ENCODE assay signal across 29 cellular contexts in genomic region chr1:171355727-171356126, GRCh38. TPM values are rescaled to one million over a fixed set of nuclear protein-coding genes. Genes with fewer than 3 reads are reported as not detected.
DNase-seq lines count a peak whose midpoint lies in the region; ATAC-seq, FAIRE-seq and TF ChIP-seq lines count a peak whose summit lies in the region.
"Had no signal": no experiment of that assay in that cellular context is flagged by ENCODE, and none has a peak within 500 bp of the region (broad histone marks: within the 10 kb centered on the region; RNA-seq: fewer than 3 reads in every experiment).

No MANE protein-coding gene starts in this region.

- no peak for FAIRE-seq in urothelium cell line (lab: Jason Lieb, UNC)
- FAIRE-seq: G401.6, islet of Langerhans had no signal

- no peak overlapping the region for H3K4me2 ChIP-seq in OCI-LY7 (ENCODE audit: low read length)

- H4K20me1 ChIP-seq in OCI-LY7 (ENCODE audit: insufficient read depth, low read length) = no peaks in the 10 kb centered on the region

- no TSS peak for BruUV-seq in OCI-LY7 (replicated peaks; lab: Mats Ljungman, UMichigan)

- H3K4me3 ChIP-seq in epithelial cell of esophagus (ENCODE audit: low read length) (no peak overlapping the region), OCI-LY7 (ENCODE audit: low read depth, low read length, poor library complexity, severe bottlenecking) (no peak overlapping the region)
- H3K4me3 ChIP-seq: adrenal gland, cardiac muscle cell, GM23248, MG63, right atrium auricular region, stomach, tibial nerve had no signal

- H3K27me3 Mint-ChIP-seq in nephron progenitor cell (ENCODE audit: low read depth, poor library complexity) = no peaks in the 10 kb centered on the region

- ATAC-seq in HG03097 (IDR thresholded peaks at IDR 0.05; ENCODE audit: low FRiP score, unreplicated experiment) = no peak
- no peak for ATAC-seq in stimulated activated naive CD8-positive, alpha-beta T cell treated with anti-CD3 and anti-CD28 coated beads, Interleukin-15, Interleukin-2, amounts not matched to agents 100 U/mL and 50 U/mL, for 24 hours
- ATAC-seq: activated CD4-positive, CD25-positive, alpha-beta regulatory T cell treated with anti-CD3 and anti-CD28 coated beads, Interleukin-2, amount 50 U/mL, for 24 hours; activated CD8-positive, alpha-beta T cell treated with anti-CD3 and anti-CD28 coated beads for 36 hours; foreskin keratinocyte had no signal

- H3K27ac ChIP-seq in OCI-LY7 (ENCODE audit: low read depth, low read length, poor library complexity, severe bottlenecking) = no peak overlapping the region
- H3K27ac ChIP-seq: adrenal gland, cardiac muscle cell, foreskin keratinocyte, GM23248, right atrium auricular region, stomach, tibial nerve had no signal

- CTCF ChIA-PET in OCI-LY7 (lab: Charles Lee; ENCODE audit: unreplicated experiment) = no interaction called here

- H3K79me2 ChIP-seq in OCI-LY7 (ENCODE audit: insufficient read depth, low read depth, low read length) = no peaks in the 10 kb centered on the region

- H3K36me3 ChIP-seq in OCI-LY7 (ENCODE audit: insufficient read depth, low read length) = no peaks in the 10 kb centered on the region
- H3K36me3 ChIP-seq: adrenal gland, cardiac muscle cell, MG63, right atrium auricular region, stomach, tibial nerve had no signal

- no peaks in the 10 kb centered on the region for H3K36me3 Mint-ChIP-seq in nephron progenitor cell (ENCODE audit: low read depth)

- no peaks in the 10 kb centered on the region for H3K9me2 ChIP-seq in OCI-LY7 (ENCODE audit: insufficient read depth, low read length)

- POLR2A ChIA-PET in OCI-LY7 (lab: Charles Lee) = no interaction called here

- H3K4me3 Mint-ChIP-seq in nephron progenitor cell = no peak overlapping the region
- H3K4me3 Mint-ChIP-seq: activated CD8-positive, alpha-beta T cell treated with anti-CD3 and anti-CD28 coated beads for 36 hours had no signal

- no peaks in the 10 kb centered on the region for H3K9me3 Mint-ChIP-seq in nephron progenitor cell
- H3K9me3 Mint-ChIP-seq: activated CD8-positive, alpha-beta T cell treated with anti-CD3 and anti-CD28 coated beads for 36 hours had no signal

- peak; percentile 79 for DNase-seq in Daoy (ENCODE audit: low read depth)
- DNase-seq in NCI-H226 = peak; percentile 95
- peak; percentile 9 for DNase-seq in epithelial cell of esophagus (ENCODE audit: low read depth)
- DNase-seq in nephron progenitor cell = no peak
- no peak for DNase-seq in OCI-LY7 (ENCODE audit: low spot score)
- no peak for DNase-seq in stimulated activated naive CD8-positive, alpha-beta T cell treated with anti-CD3 and anti-CD28 coated beads, Interleukin-15, Interleukin-2, amounts not matched to agents 100 U/mL and 50 U/mL, for 24 hours
- no peak for DNase-seq in urothelium cell line (ENCODE audit: low spot score)
- DNase-seq: activated CD8-positive, alpha-beta T cell treated with anti-CD3 and anti-CD28 coated beads for 36 hours; activated gamma-delta T cell treated with Interleukin-2 at 50 U/mL for 16 hours; adrenal gland; C1 segment of cervical spinal cord; Calu3; foreskin keratinocyte; GM23248; hippocampal formation; MG63; NCI-H146; NCI-H69; Right ventricle myocardium superior; stimulated activated CD4-positive, alpha-beta T cell treated with anti-CD3 and anti-CD28 coated beads, Interleukin-12 subunit alpha, Interleukin-12 subunit beta, amount 100 ng/mL, for 4 hours; stimulated activated CD4-positive, alpha-beta T cell treated with anti-CD3 and anti-CD28 coated beads, Interleukin-4, amount 100 ng/mL, for 4 hours; stomach had no signal

- no peaks in the 10 kb centered on the region for H3K4me1 ChIP-seq in OCI-LY7 (ENCODE audit: insufficient read depth, low read length, poor library complexity, severe bottlenecking)
- H3K4me1 ChIP-seq: adrenal gland, foreskin keratinocyte, right atrium auricular region, stomach, tibial nerve had no signal

- no peak overlapping the region for H2AFZ ChIP-seq in OCI-LY7 (ENCODE audit: low read length)
- H2AFZ ChIP-seq: GM23248 had no signal

- peaks cover 17% of the 10 kb centered on the region for H3K4me1 Mint-ChIP-seq in nephron progenitor cell

- peak overlapping the region; percentile 81 for H3K27ac Mint-ChIP-seq in nephron progenitor cell
- H3K27ac Mint-ChIP-seq: activated CD8-positive, alpha-beta T cell treated with anti-CD3 and anti-CD28 coated beads for 36 hours had no signal

- intact Hi-C loops in OCI-LY7 (cut with micrococcal nuclease; ENCODE audit: unreplicated experiment) = no loop called here

- H3K9me3 ChIP-seq in OCI-LY7 (ENCODE audit: low read length) = no peaks in the 10 kb centered on the region
- H3K9me3 ChIP-seq: adrenal gland, MG63, right atrium auricular region, stomach, tibial nerve had no signal

- TF ChIP-seq CTCF in epithelial cell of esophagus (IDR thresholded peaks at IDR 0.05; ENCODE audit: insufficient read depth, low read depth, low read length, missing control alignments) = no peak
- TF ChIP-seq CTCF in nephron progenitor cell (IDR thresholded peaks at IDR 0.05) = no peak
- no peak for TF ChIP-seq CTCF in OCI-LY7 (conservative IDR thresholded peaks at IDR 0.05; ENCODE audit: low read length)

RNA-seq across cellular contexts. Expression of gene FMO4, which starts 41.7 kb away (rescaled TPM):
- total RNA-seq in Daoy (2014; rRNA removed; shearing (Covaris generic)) = 0.39 and 0.97 TPM in 2 replicates
- total RNA-seq in OCI-LY7 (2014; rRNA removed; shearing (Covaris generic)) = 3.9 and 4.0 TPM in 2 replicates
- 2.6 and 4.8 TPM in 2 replicates for total RNA-seq in OCI-LY7 (2022)

Comparison
In these comparisons a context has a peak if more than half of its experiments do, and no peak if none do; other contexts are left out.
1. DNase-seq: peak in Daoy (single experiment), NCI-H226 (single experiment) and epithelial cell of esophagus (single experiment); none in nephron progenitor cell (single experiment), OCI-LY7 (single experiment), stimulated activated naive CD8-positive, alpha-beta T cell treated with anti-CD3 and anti-CD28 coated beads, Interleukin-15, Interleukin-2, amounts not matched to agents 100 U/mL and 50 U/mL, for 24 hours (single experiment) and urothelium cell line (single experiment).